In the genomic region with DNA sequence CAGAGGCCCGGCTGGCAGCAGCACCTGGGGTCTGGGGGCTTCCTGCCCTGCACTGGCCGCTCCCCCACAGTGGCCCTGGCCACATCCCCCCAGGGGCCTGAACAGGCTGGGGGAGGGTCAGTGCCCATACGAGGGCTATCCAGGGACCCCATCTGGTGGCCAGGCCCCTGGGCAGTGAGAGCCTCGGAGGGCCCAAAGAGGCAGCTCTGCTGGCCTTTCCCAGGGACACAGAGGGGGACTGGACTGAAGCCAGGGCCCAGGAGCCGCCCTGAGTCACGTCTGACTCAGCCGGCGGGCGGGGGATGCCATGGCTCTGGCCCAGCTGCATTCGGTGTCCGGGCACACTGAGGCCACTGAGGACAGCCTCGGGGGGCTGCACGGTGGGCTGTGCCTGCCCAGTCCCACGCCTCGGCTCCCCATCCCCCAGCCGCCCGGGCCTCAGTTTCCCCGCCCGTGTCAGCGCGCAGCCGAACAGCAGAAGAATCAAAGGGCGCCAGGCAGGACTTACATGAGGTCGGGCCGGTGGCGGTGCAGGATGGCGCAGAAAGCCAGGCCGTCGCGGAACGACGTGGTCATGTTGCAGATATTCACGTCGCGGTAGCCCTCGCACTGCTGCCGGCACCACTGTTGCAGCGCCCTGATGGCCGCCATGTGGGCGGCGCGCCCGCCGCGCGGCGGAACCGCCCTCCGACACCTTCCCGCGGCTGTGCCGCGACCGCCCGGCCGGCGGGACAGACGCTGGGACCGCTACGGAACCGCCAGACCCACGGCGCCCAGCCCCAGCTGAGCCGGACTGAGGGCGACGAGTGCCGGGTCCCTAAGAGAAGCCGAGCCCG, we compare ENCODE assay signal across 8 cellular contexts. TPM values are rescaled to one million over a fixed set of nuclear protein-coding genes. Genes with fewer than 3 reads are reported as not detected.
DNase-seq lines count a peak whose midpoint lies in the region; ATAC-seq and TF ChIP-seq lines count a peak whose summit lies in the region.

A gene (minus strand): TSS at position 795 of the 836 bp plus-strand sequence. CDS start 144 bp downstream, at position 651.

- peak within 1 kb of the TSS; percentile 87 for H4K8ac ChIP-seq in mesenchymal stem cell (ENCODE audit: low read length)

- intact Hi-C loops in testis (cut with DNase I; ENCODE audit: low total_unique reads): no loop called here

- no peaks in the 10 kb centered on the region for H3K9me3 Mint-ChIP-seq in WTC11
- no peaks in the 10 kb centered on the region for H3K9me3 Mint-ChIP-seq in endodermal cell

- H3K9me3 ChIP-seq in DND-41 (ENCODE audit: insufficient read depth, low read length, severe bottlenecking) (no peaks in the 10 kb centered on the region), endodermal cell (ENCODE audit: control insufficient read depth, low read length) (no peaks in the 10 kb centered on the region), mesenchymal stem cell (ENCODE audit: control insufficient read depth, low read length) (no peaks in the 10 kb centered on the region), testis (no peaks in the 10 kb centered on the region)

- H3K36me3 Mint-ChIP-seq in WTC11 (no peaks in the 10 kb centered on the region), endodermal cell (ENCODE audit: low read depth) (no peaks in the 10 kb centered on the region)

- peak within 1 kb of the TSS in 1 of 2 experiments; percentile 96 for H3K14ac ChIP-seq in mesenchymal stem cell (ENCODE audit: low read length in 2 of 2)

- H3K4me3 ChIP-seq in DND-41 (ENCODE audit: low read depth in 1 of 2, low read length in 2 of 2) (peak within 1 kb of the TSS; percentile 69 to 95), endodermal cell (ENCODE audit: low read length) (peak within 1 kb of the TSS; percentile 81), mesenchymal stem cell (ENCODE audit: insufficient read depth in 1 of 2, low read depth in 1 of 2, low read length in 2 of 2) (peak within 1 kb of the TSS; percentile 87 to 94), testis (peak within 1 kb of the TSS; percentile 58 to 68)

- H3K4me3 Mint-ChIP-seq in WTC11: peak within 1 kb of the TSS; percentile 60
- peak within 1 kb of the TSS; percentile 58 for H3K4me3 Mint-ChIP-seq in endodermal cell

- H4K20me1 ChIP-seq in DND-41 (ENCODE audit: insufficient read depth, low read length): peaks cover 3% of the 10 kb centered on the region

- DNase-seq in DND-41 (peak; percentile 16), HS-5 (ENCODE audit: low read depth) (peak; percentile 71), WTC11 (ENCODE audit: low spot score) (no peak), endodermal cell (peak; percentile 75), mesenchymal stem cell (peak; percentile 92), testis (peak; percentile 49)

- peak within 1 kb of the TSS; percentile 60 for H2BK15ac ChIP-seq in mesenchymal stem cell (ENCODE audit: low read depth, poor library complexity, severe bottlenecking)

- peaks cover 24% of the 10 kb centered on the region for H3K4me1 ChIP-seq in DND-41 (ENCODE audit: insufficient read depth, low read length)
- no peaks in the 10 kb centered on the region for H3K4me1 ChIP-seq in endodermal cell (ENCODE audit: control insufficient read depth, insufficient read depth, low read length)
- peaks cover 63% of the 10 kb centered on the region for H3K4me1 ChIP-seq in mesenchymal stem cell (ENCODE audit: control insufficient read depth, insufficient read depth, low read depth, low read length)
- H3K4me1 ChIP-seq in testis: peaks cover 23% of the 10 kb centered on the region

- H2BK120ac ChIP-seq in mesenchymal stem cell (ENCODE audit: low read depth, low read length): peak within 1 kb of the TSS; percentile 82

- H3K27ac Mint-ChIP-seq in WTC11: no peak within 1 kb of the TSS; the same call in 1 of the 2 replicates
- no peak within 1 kb of the TSS for H3K27ac Mint-ChIP-seq in endodermal cell

- H2AK5ac ChIP-seq in mesenchymal stem cell (ENCODE audit: low read length, severe bottlenecking): no peak within 1 kb of the TSS

- H3K18ac ChIP-seq in mesenchymal stem cell (ENCODE audit: low read depth in 1 of 2, low read length in 2 of 2): peak within 1 kb of the TSS; percentile 91 to 97

- peak within 1 kb of the TSS in 1 of 2 experiments; percentile 75 for H3K23ac ChIP-seq in mesenchymal stem cell (ENCODE audit: low read length in 2 of 2)

- H3K36me3 ChIP-seq in DND-41 (ENCODE audit: insufficient read depth, low read length) (no peaks in the 10 kb centered on the region), endodermal cell (ENCODE audit: control insufficient read depth, insufficient read depth, low read length) (no peaks in the 10 kb centered on the region), mesenchymal stem cell (ENCODE audit: control insufficient read depth in 1 of 2, insufficient read depth in 2 of 2, low read depth in 1 of 2, low read length in 2 of 2) (peaks cover 0 to 12% of the 10 kb centered on the region in 2 experiments), testis (ENCODE audit: low read depth, missing control alignments) (no peaks in the 10 kb centered on the region)

- TF ChIP-seq CTCF in DND-41 (IDR thresholded peaks at IDR 0.05; ENCODE audit: borderline replicate concordance, extremely low read depth, low read length, poor library complexity, severe bottlenecking) (no peak), WTC11 (IDR thresholded peaks at IDR 0.05) (no peak), endodermal cell (conservative IDR thresholded peaks at IDR 0.05) (no peak), testis (IDR thresholded peaks at IDR 0.05) (no peak)

- H2BK12ac ChIP-seq in mesenchymal stem cell (ENCODE audit: low read length in 2 of 2): peak within 1 kb of the TSS; percentile 59 to 99

- peak within 1 kb of the TSS; percentile 40; the same call in 1 of the 2 replicates for H3K27ac ChIP-seq in DND-41 (ENCODE audit: low read length)
- no peak within 1 kb of the TSS for H3K27ac ChIP-seq in endodermal cell (ENCODE audit: low read depth, low read length)
- H3K27ac ChIP-seq in mesenchymal stem cell (ENCODE audit: low read length, poor library complexity, severe bottlenecking): peak within 1 kb of the TSS; percentile 80
- peak within 1 kb of the TSS; percentile 25 to 71 for H3K27ac ChIP-seq in testis

- no peaks in the 10 kb centered on the region for H3K79me2 ChIP-seq in DND-41 (ENCODE audit: insufficient read depth, low read length)

- peak within 1 kb of the TSS; percentile 71 for H2BK5ac ChIP-seq in mesenchymal stem cell (ENCODE audit: low read depth, low read length, poor library complexity, severe bottlenecking)

- POLR2A ChIA-PET in WTC11 (lab: Charles Lee): no interaction called here

- no peaks in the 10 kb centered on the region for H3K27me3 ChIP-seq in DND-41 (ENCODE audit: insufficient read depth, low read length, poor library complexity)
- no peaks in the 10 kb centered on the region for H3K27me3 ChIP-seq in endodermal cell (ENCODE audit: control insufficient read depth, insufficient read depth, low read length, poor library complexity, severe bottlenecking)
- no peaks in the 10 kb centered on the region for H3K27me3 ChIP-seq in mesenchymal stem cell (ENCODE audit: control insufficient read depth in 1 of 2, insufficient read depth in 1 of 2, low read length in 2 of 2)
- no peaks in the 10 kb centered on the region for H3K27me3 ChIP-seq in testis

- peak within 1 kb of the TSS; percentile 80 for H4K91ac ChIP-seq in mesenchymal stem cell (ENCODE audit: low read length)

- H3K27me3 Mint-ChIP-seq in WTC11 (ENCODE audit: low read depth): no peaks in the 10 kb centered on the region
- H3K27me3 Mint-ChIP-seq in endodermal cell (ENCODE audit: insufficient read depth): peaks cover 2% of the 10 kb centered on the region

- TF ChIP-seq POLR2A in testis (IDR thresholded peaks at IDR 0.05): peak; percentile 63

- H3K9ac ChIP-seq in DND-41 (ENCODE audit: low read depth, low read length) (peak within 1 kb of the TSS; percentile 59), endodermal cell (ENCODE audit: extremely low read depth, low read length, poor library complexity, severe bottlenecking) (peak within 1 kb of the TSS; percentile 47), mesenchymal stem cell (ENCODE audit: low read length) (peak within 1 kb of the TSS; percentile 86)

- peak within 1 kb of the TSS; percentile 85 to 91 for H3K4ac ChIP-seq in mesenchymal stem cell (ENCODE audit: low read depth in 1 of 2, low read length in 2 of 2)

- 3 to 5% methylated on average over 20 to 69 of the region's 69 CpGs for WGBS in endodermal cell (ENCODE audit: insufficient coverage in 1 of 2, insufficient read length in 1 of 2), 2 experiments
- 2% methylated on average over 68 of the region's 69 CpGs for WGBS in mesenchymal stem cell
- WGBS in testis, 2 donors: 0 to 1% methylated on average over 2 to 69 of the region's 69 CpGs

- H3K4me2 ChIP-seq in DND-41 (ENCODE audit: insufficient read depth, low read length): peak within 1 kb of the TSS; percentile 100
- H3K4me2 ChIP-seq in mesenchymal stem cell (ENCODE audit: low read length, poor library complexity, severe bottlenecking): peak within 1 kb of the TSS; percentile 94

- peak; percentile 39 for ATAC-seq in DND-41 (ENCODE audit: insufficient read depth, low read depth)
- ATAC-seq in GM19455 (IDR thresholded peaks at IDR 0.05; ENCODE audit: unreplicated experiment): peak; percentile 29
- ATAC-seq in WTC11: no peak
- no peak for ATAC-seq in HG02798 (IDR thresholded peaks at IDR 0.05; ENCODE audit: poor library complexity, unreplicated experiment)

- H2AFZ ChIP-seq in DND-41 (ENCODE audit: low read depth, low read length) (peak within 1 kb of the TSS; percentile 90), mesenchymal stem cell (ENCODE audit: low read depth, low read length) (peak within 1 kb of the TSS; percentile 47)

- peaks cover 16% of the 10 kb centered on the region for H3K4me1 Mint-ChIP-seq in WTC11
- H3K4me1 Mint-ChIP-seq in endodermal cell: peaks cover 7% of the 10 kb centered on the region

- CTCF ChIA-PET in WTC11 (lab: Charles Lee): interaction anchor here (1.3 to 6.3 kb wide), 4 partner anchors 15 to 97 kb away, joined by 3 to 28 read pairs (median 13); a partner anchor contains a TSS

- peaks cover 11% of the 10 kb centered on the region for H3K79me1 ChIP-seq in mesenchymal stem cell (replicated peaks; ENCODE audit: low read length, poor library complexity, severe bottlenecking)

TF ChIP-seq in WTC11, 78 proteins besides CTCF, POLR2A, EP300 and RAD21 (continues in another document):
- TF ChIP-seq HMGA2 (CRISPR knock-in tag; IDR thresholded peaks at IDR 0.05): no peak
- TF ChIP-seq ETV6 (CRISPR knock-in tag; IDR thresholded peaks at IDR 0.05): no peak
- TF ChIP-seq, protein P1, sequence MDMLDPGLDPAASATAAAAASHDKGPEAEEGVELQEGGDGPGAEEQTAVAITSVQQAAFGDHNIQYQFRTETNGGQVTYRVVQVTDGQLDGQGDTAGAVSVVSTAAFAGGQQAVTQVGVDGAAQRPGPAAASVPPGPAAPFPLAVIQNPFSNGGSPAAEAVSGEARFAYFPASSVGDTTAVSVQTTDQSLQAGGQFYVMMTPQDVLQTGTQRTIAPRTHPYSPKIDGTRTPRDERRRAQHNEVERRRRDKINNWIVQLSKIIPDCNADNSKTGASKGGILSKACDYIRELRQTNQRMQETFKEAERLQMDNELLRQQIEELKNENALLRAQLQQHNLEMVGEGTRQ (CRISPR knock-in tag; IDR thresholded peaks at IDR 0.05): no peak

RNA-seq across cellular contexts. Expression of the gene that starts here (rescaled TPM):
- 13.6 to 15.7 TPM (median 14.1 TPM) in 3 replicates for total RNA-seq in WTC11 (2021)
- 10 to 100 TPM; 19.4 to 24.8 TPM for total RNA-seq in endodermal cell
- polyA plus RNA-seq in endodermal cell (2013, experiment 1 of 2): 25.2 TPM
- 26.2 TPM for polyA plus RNA-seq in endodermal cell (2013, experiment 2 of 2)
- polyA plus RNA-seq in mesenchymal stem cell (2013, experiment 1 of 2): 31.0 TPM
- 31.5 TPM for polyA plus RNA-seq in mesenchymal stem cell (2013, experiment 2 of 2)
- 10 to 100 TPM; 29.4 to 39.4 TPM for total RNA-seq in testis
- polyA plus RNA-seq in testis (ENCODE audit: insufficient read depth, low read depth, low replicate concordance): 13.4 TPM

Comparison
In these comparisons a context has a peak if more than half of its experiments do, and no peak if none do; other contexts are left out.
1. ATAC-seq: peak in DND-41 (single experiment) and GM19455 (single experiment); none in WTC11 (single experiment) and HG02798 (single experiment).
2. Peak in every context shown above with its lines, with median percentiles within 50 percentile points of each other: H3K4me3 ChIP-seq and H3K9ac ChIP-seq.